14 cellular contexts compared by ENCODE assay signal in the genomic region with DNA sequence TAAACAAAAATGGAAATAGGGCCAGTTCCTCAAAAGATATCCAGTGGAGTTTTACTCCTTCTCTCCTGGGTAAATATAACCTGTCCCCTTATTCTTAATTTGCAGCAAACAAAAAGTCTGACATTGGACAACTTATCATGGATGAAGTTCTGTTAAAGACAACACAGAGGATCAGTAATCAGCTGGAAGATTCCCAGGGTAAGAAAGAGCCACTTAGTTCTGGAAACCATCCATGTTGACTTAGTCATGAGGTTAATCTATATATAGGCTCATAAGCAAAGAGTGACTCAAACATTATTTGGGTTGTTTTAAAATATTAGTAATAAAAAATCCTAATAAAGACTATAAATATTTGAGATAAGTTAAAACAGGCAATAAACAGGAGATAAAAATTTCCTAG. TPM values are rescaled to one million over a fixed set of nuclear protein-coding genes. Genes with fewer than 3 reads are reported as not detected.
DNase-seq lines count a peak whose midpoint lies in the region; ATAC-seq and TF ChIP-seq lines count a peak whose summit lies in the region.
"Had no signal": no experiment of that assay in that cellular context is flagged by ENCODE, and none has a peak within 500 bp of the region (broad histone marks: within the 10 kb centered on the region; RNA-seq: fewer than 3 reads in every experiment).

No MANE protein-coding gene starts in this region.

- peaks cover 12% of the 10 kb centered on the region; the same call in 1 of the 2 replicates for H3K79me2 ChIP-seq in GM23248 (ENCODE audit: insufficient read depth)

- DNase-seq in GM23248 (peak; percentile 89), astrocyte of the cerebellum (ENCODE audit: low read depth) (peak; percentile 37), foreskin melanocyte (peak; percentile 42), smooth muscle cell of the brain vasculature (ENCODE audit: low read depth, low spot score) (peak; percentile 9), left lobe of liver (ENCODE audit: low spot score) (no peak), HuH-7.5 (ENCODE audit: low spot score) (no peak), hippocampal formation (lab: John Stamatoyannopoulos, UW) (no peak)
- DNase-seq: activated CD4-positive, alpha-beta T cell treated with anti-CD3 and anti-CD28 coated beads for 4 hours; activated T-cell treated with anti-CD3 and anti-CD28 coated beads, Interleukin-2, amount 50 U/mL, for 72 hours; DMS 273 treated with DMSO at 0.1 percent for 48 hours; immature natural killer cell; sigmoid colon; T-helper 1 cell had no signal

- no peaks in the 10 kb centered on the region for H3K9me3 ChIP-seq in GM23248 (ENCODE audit: low read depth)
- H3K9me3 ChIP-seq: sigmoid colon had no signal

- no peak overlapping the region for H3K27ac ChIP-seq in GM23248
- H3K27ac ChIP-seq: HL-60, sigmoid colon had no signal

- no peak for ATAC-seq in left lobe of liver
- ATAC-seq: activated T-cell treated with anti-CD3 and anti-CD28 coated beads, Interleukin-2, amount 50 U/mL, for 72 hours had no signal

- H3K36me3 ChIP-seq in GM23248 (ENCODE audit: low read depth): no peaks in the 10 kb centered on the region

- in situ Hi-C loops in GM23248 (cut with MboI) (no loop called here), astrocyte of the cerebellum (cut with HindIII; ENCODE audit: low sequenced_read_pairs) (no loop called here)

- no peak overlapping the region for H3K4me3 ChIP-seq in GM23248
- H3K4me3 ChIP-seq in astrocyte of the cerebellum (ENCODE audit: low read depth, low read length): no peak overlapping the region
- H3K4me3 ChIP-seq: sigmoid colon had no signal

- no peak for TF ChIP-seq CTCF in astrocyte of the cerebellum (IDR thresholded peaks at IDR 0.05; ENCODE audit: low read depth, low read length, missing control alignments)

- H3K4me1 ChIP-seq in GM23248 (ENCODE audit: insufficient read depth): peaks cover 9% of the 10 kb centered on the region
- H3K4me1 ChIP-seq: sigmoid colon had no signal

- H2AFZ ChIP-seq in GM23248: no peak overlapping the region

- no peaks in the 10 kb centered on the region for H4K20me1 ChIP-seq in GM23248 (ENCODE audit: insufficient read depth)

- H3K9ac ChIP-seq in GM23248: no peak overlapping the region

- H3F3A ChIP-seq in GM23248 (ENCODE audit: insufficient read depth): peaks cover 5% of the 10 kb centered on the region; the same call in 1 of the 2 replicates

- no peak overlapping the region for H3K4me2 ChIP-seq in GM23248 (ENCODE audit: unreplicated experiment)

- no peaks in the 10 kb centered on the region for H3K27me3 ChIP-seq in GM23248 (replicated peaks; ENCODE audit: insufficient read depth)
- H3K27me3 ChIP-seq: sigmoid colon had no signal

- no peaks in the 10 kb centered on the region for H3K9me2 ChIP-seq in GM23248 (ENCODE audit: insufficient read depth)

RNA-seq across cellular contexts. Expression of a gene that starts 40.5 kb away (rescaled TPM):
- 54.3 and 68.3 TPM in 2 replicates for total RNA-seq in GM23248 (2014; rRNA removed; shearing (Covaris generic))
- polyA plus RNA-seq in GM23248 (2016; fragmentation: Nextera tagmentation; extraction: Ambion mirVana): 65.0 and 67.7 TPM in 2 replicates
- 62.5 TPM for total RNA-seq in left lobe of liver

Comparison
In these comparisons a context has a peak if more than half of its experiments do, and no peak if none do; other contexts are left out.
1. DNase-seq: peak in GM23248 (single experiment), astrocyte of the cerebellum (single experiment), foreskin melanocyte (single experiment) and smooth muscle cell of the brain vasculature (single experiment); none in left lobe of liver (single experiment), HuH-7.5 (single experiment) and hippocampal formation (0 of 2).